Comparison of ENCODE assay signal across 13 cellular contexts in the genomic region with DNA sequence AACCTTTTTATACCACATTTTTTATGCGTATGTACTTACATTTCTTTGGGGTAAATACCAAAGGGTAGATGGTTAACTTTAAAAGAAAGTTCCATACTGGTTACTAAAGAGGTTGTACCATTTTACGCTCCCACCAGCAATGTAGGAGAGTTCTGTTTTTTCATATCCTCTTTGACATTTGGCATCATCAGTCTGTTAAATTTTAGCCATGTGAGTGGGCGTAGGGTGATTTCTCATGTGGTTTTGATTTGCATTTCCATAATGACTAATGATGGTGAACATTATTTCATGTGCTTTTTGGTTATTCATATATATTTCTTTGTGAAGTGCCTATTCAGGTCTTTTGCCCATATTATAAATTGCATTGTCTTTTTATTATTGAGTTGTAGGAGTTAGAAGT.
DNase-seq lines count a peak whose midpoint lies in the region; ATAC-seq and TF ChIP-seq lines count a peak whose summit lies in the region.
"Had no signal": no experiment of that assay in that cellular context is flagged by ENCODE, and none has a peak within 500 bp of the region (broad histone marks: within the 10 kb centered on the region; RNA-seq: fewer than 3 reads in every experiment).

No MANE protein-coding gene starts in this region.

- H3K36me3 ChIP-seq in spleen, result no peaks in the 10 kb centered on the region
- H3K36me3 ChIP-seq: BE2C had no signal

- TF ChIP-seq POLR2A in spleen (IDR thresholded peaks at IDR 0.05), result no peak

- no peaks in the 10 kb centered on the region for H3K27me3 ChIP-seq in spleen (replicated peaks in 1 of 7)
- H3K27me3 ChIP-seq: BE2C had no signal

- no peak overlapping the region for H3K27ac ChIP-seq in spleen

- DNase-seq in CD1c-positive myeloid dendritic cell (ENCODE audit: extremely low spot score) (peak; percentile 85), spleen (no peak), HuH-7.5 (ENCODE audit: low spot score) (no peak), activated gamma-delta T cell (lab: John Stamatoyannopoulos, UW) (no peak)
- no peak for DNase-seq in activated CD4-positive, alpha-beta T cell treated with anti-CD3 and anti-CD28 coated beads, Interleukin-2, amount 50 U/mL, for 48 hours
- DNase-seq: BE2C, kidney, NCI-H748 treated with DMSO at 0.1 percent for 48 hours, T1000 had no signal

- peak; percentile 75 for ATAC-seq in GM19025 (IDR thresholded peaks at IDR 0.05; ENCODE audit: low read depth, unreplicated experiment)
- peak; percentile 89 for ATAC-seq in HG02678 (IDR thresholded peaks at IDR 0.05; ENCODE audit: unreplicated experiment)
- ATAC-seq in HG03558 (IDR thresholded peaks at IDR 0.05; ENCODE audit: extremely low read depth, unreplicated experiment), result peak; percentile 84
- ATAC-seq: K562 had no signal

- intact Hi-C loops in spleen (cut with DNase I; ENCODE audit: low total_unique reads), result no loop called here

- TF ChIP-seq CTCF in spleen (IDR thresholded peaks at IDR 0.05 in 8 of 11, conservative IDR thresholded peaks at IDR 0.05 in 3 of 11), result no peak

- H3K4me1 ChIP-seq in spleen, result no peaks in the 10 kb centered on the region

- no peaks in the 10 kb centered on the region for H3K9me3 ChIP-seq in spleen
- H3K9me3 ChIP-seq: BE2C had no signal

- H3K4me3 ChIP-seq in spleen, result no peak overlapping the region
- H3K4me3 ChIP-seq: K562 had no signal

- 61 to 77% (median 66%) methylated on average over 3 of the region's 3 CpGs for WGBS in spleen, 5 donors
